Comparison of ENCODE assay signal across 17 cellular contexts in genomic region chrX:138669693-138670092, GRCh38.
DNase-seq lines count a peak whose midpoint lies in the region; ATAC-seq, FAIRE-seq and TF ChIP-seq lines count a peak whose summit lies in the region.
"Had no signal": no experiment of that assay in that cellular context is flagged by ENCODE, and none has a peak within 500 bp of the region (broad histone marks: within the 10 kb centered on the region; RNA-seq: fewer than 3 reads in every experiment).

No MANE protein-coding gene starts in this region.

- no peaks in the 10 kb centered on the region for H3K79me2 ChIP-seq in OCI-LY3 (ENCODE audit: low read length)

- FAIRE-seq in H54 (lab: Jason Lieb, UNC) = no peak
- FAIRE-seq: GM12891, GM18507 had no signal

- peaks cover 59% of the 10 kb centered on the region for H3K4me1 ChIP-seq in OCI-LY3 (ENCODE audit: low read length)

- peak overlapping the region; percentile 47 for H3K4me2 ChIP-seq in OCI-LY3 (ENCODE audit: low read length)

- H3K4me3 ChIP-seq in OCI-LY3 (ENCODE audit: low read length) = no peak overlapping the region
- H3K4me3 ChIP-seq: GM23248 had no signal

- DNase-seq in putamen (ENCODE audit: low spot score) (peak; percentile 17), NCI-H1694 treated with DMSO at 0.1 percent for 48 hours (lab: John Stamatoyannopoulos, UW) (no peak), H54 (ENCODE audit: insufficient read length, low spot score) (no peak)
- DNase-seq: C1 segment of cervical spinal cord; Calu3; CD4-positive, alpha-beta memory T cell; COR-L47; DMS53; DMS79 treated with DMSO at 0.1 percent for 48 hours; GF-D8; GM23248; HCEC 1CT had no signal

- H3K27ac ChIP-seq in OCI-LY3 (ENCODE audit: low read length) = peak overlapping the region; percentile 67
- H3K27ac ChIP-seq: GM23248 had no signal

- no peak for TF ChIP-seq POLR2A in H54 (IDR thresholded peaks at IDR 0.05; ENCODE audit: low read depth, low read length)

- H3K9me3 ChIP-seq in OCI-LY3 (ENCODE audit: insufficient read depth, low read length) = peaks cover 2% of the 10 kb centered on the region; the same call in 1 of the 2 replicates

- no peaks in the 10 kb centered on the region for H3K36me3 ChIP-seq in OCI-LY3 (replicated peaks; ENCODE audit: low read depth, low read length)

- ATAC-seq in HG02610 (IDR thresholded peaks at IDR 0.05; ENCODE audit: unreplicated experiment) = peak; percentile 69
- ATAC-seq in GM21786 (IDR thresholded peaks at IDR 0.05; ENCODE audit: unreplicated experiment) = no peak

- TF ChIP-seq CTCF in OCI-LY3 (IDR thresholded peaks at IDR 0.05; ENCODE audit: low read depth, low read length) = no peak

- H3K27me3 ChIP-seq in OCI-LY3 (ENCODE audit: low read depth, low read length) = no peaks in the 10 kb centered on the region

- H2AFZ ChIP-seq in OCI-LY3 (ENCODE audit: low read depth, low read length) = no peak overlapping the region
- H2AFZ ChIP-seq: GM23248 had no signal

- H4K20me1 ChIP-seq in OCI-LY3 (ENCODE audit: insufficient read depth, low read length) = no peaks in the 10 kb centered on the region

- no peak overlapping the region; the same call in 1 of the 2 replicates for H3K9ac ChIP-seq in OCI-LY3 (ENCODE audit: low read length)
- H3K9ac ChIP-seq: GM23248 had no signal
